Comparison of ENCODE assay signal across 13 cellular contexts in the genomic region with DNA sequence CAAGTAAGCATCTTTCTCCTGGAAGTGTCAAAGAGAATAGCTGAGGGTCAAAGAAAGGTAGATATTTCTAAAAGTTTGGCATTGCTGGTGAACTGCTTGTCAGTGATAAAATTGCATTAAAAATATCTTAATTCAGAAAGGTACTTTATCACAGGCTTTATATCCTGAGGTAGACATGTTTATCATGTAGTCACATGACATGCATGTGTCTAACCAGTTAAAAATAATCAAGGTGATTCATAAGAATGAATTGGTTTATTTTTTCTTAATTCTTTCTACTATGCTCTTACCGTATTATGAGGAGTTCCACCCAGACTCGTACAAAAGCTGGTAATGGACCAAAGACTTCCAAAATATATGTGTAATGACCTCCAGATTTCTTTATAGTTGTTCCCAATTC.
DNase-seq lines count a peak whose midpoint lies in the region; ATAC-seq and TF ChIP-seq lines count a peak whose summit lies in the region.
"Had no signal": no experiment of that assay in that cellular context is flagged by ENCODE, and none has a peak within 500 bp of the region (broad histone marks: within the 10 kb centered on the region; RNA-seq: fewer than 3 reads in every experiment).

No MANE protein-coding gene starts in this region.

- H3K4me1 ChIP-seq in Loucy (ENCODE audit: insufficient read depth, low read length, poor library complexity, severe bottlenecking) = peaks cover 25% of the 10 kb centered on the region

- no peak for ATAC-seq in stimulated activated memory B cell treated with anti-CD40 and anti-IgM and Interleukin-4, amounts not matched to agents 10 μg/mL and 1 μg/mL and 100 μg/mL, for 72 hours
- no peak for ATAC-seq in GM21360 (IDR thresholded peaks at IDR 0.05; ENCODE audit: unreplicated experiment)
- ATAC-seq in stimulated activated effector memory CD8-positive, alpha-beta T cell treated with anti-CD3 and anti-CD28 coated beads, Interleukin-12 subunit alpha, Interleukin-12 subunit beta, amount 100 ng/mL, for 72 hours = no peak
- ATAC-seq: effector memory CD8-positive, alpha-beta T cell had no signal

- no peaks in the 10 kb centered on the region for H3K9me2 ChIP-seq in Loucy (replicated peaks; ENCODE audit: low read depth, low read length)

- no peaks in the 10 kb centered on the region for H4K20me1 ChIP-seq in Loucy (ENCODE audit: insufficient read depth, low read length, poor library complexity, severe bottlenecking)

- no peak for DNase-seq in T-helper 1 cell
- DNase-seq in NCI-H226 = no peak
- no peak for DNase-seq in stimulated activated effector memory CD8-positive, alpha-beta T cell treated with anti-CD3 and anti-CD28 coated beads, Interleukin-12 subunit alpha, Interleukin-12 subunit beta, amount 100 ng/mL, for 72 hours (ENCODE audit: low spot score in 2 of 2)
- DNase-seq: activated T-cell treated with anti-CD3 and anti-CD28 coated beads, Interleukin-2, amount 50 U/mL, for 72 hours; effector memory CD8-positive, alpha-beta T cell; NCI-H1694; NCI-H82 had no signal

- no peaks in the 10 kb centered on the region for H3K27me3 ChIP-seq in Loucy (ENCODE audit: insufficient read depth, low read length, poor library complexity, severe bottlenecking)

- peaks cover 3% of the 10 kb centered on the region for H3K9me3 Mint-ChIP-seq in T-helper 1 cell treated with Interleukin-12 subunit alpha and Interleukin-12 subunit beta and Interleukin-4 antibody, amounts not matched to agents 30 μg/mL and 1 μg/mL, for 36 hours
- H3K9me3 Mint-ChIP-seq in dendritic cell treated with granulocyte-macrophage colony-stimulating factor and Interleukin-4, amounts not matched to agents 40 ng/mL and 50 ng/mL, for 4 days = no peaks in the 10 kb centered on the region
- H3K9me3 Mint-ChIP-seq in stimulated activated memory B cell treated with anti-CD40 and anti-IgM and Interleukin-4, amounts not matched to agents 10 μg/mL and 1 μg/mL and 100 μg/mL, for 72 hours = no peaks in the 10 kb centered on the region
- H3K9me3 Mint-ChIP-seq in stimulated activated effector memory CD8-positive, alpha-beta T cell treated with anti-CD3 and anti-CD28 coated beads, Interleukin-12 subunit alpha, Interleukin-12 subunit beta, amount 100 ng/mL, for 72 hours = peaks cover 4% of the 10 kb centered on the region
- H3K9me3 Mint-ChIP-seq: activated T-cell treated with anti-CD3 and anti-CD28 coated beads, Interleukin-2, amount 50 U/mL, for 72 hours had no signal

- intact Hi-C loops in dendritic cell treated with granulocyte-macrophage colony-stimulating factor and Interleukin-4, amounts not matched to agents 40 ng/mL and 50 ng/mL, for 4 days (cut with micrococcal nuclease) = no loop called here

- no peaks in the 10 kb centered on the region; the same call in 1 of the 2 replicates for H3F3A ChIP-seq in Loucy (ENCODE audit: low read depth)

- TF ChIP-seq CTCF in Loucy (conservative IDR thresholded peaks at IDR 0.05; ENCODE audit: low read length) = no peak

- peaks cover 16% of the 10 kb centered on the region for H3K36me3 Mint-ChIP-seq in T-helper 1 cell treated with Interleukin-12 subunit alpha and Interleukin-12 subunit beta and Interleukin-4 antibody, amounts not matched to agents 30 μg/mL and 1 μg/mL, for 36 hours (ENCODE audit: low read depth)
- peaks cover 11% of the 10 kb centered on the region for H3K36me3 Mint-ChIP-seq in dendritic cell treated with granulocyte-macrophage colony-stimulating factor and Interleukin-4, amounts not matched to agents 40 ng/mL and 50 ng/mL, for 4 days (ENCODE audit: low read depth)
- H3K36me3 Mint-ChIP-seq in stimulated activated memory B cell treated with anti-CD40 and anti-IgM and Interleukin-4, amounts not matched to agents 10 μg/mL and 1 μg/mL and 100 μg/mL, for 72 hours = no peaks in the 10 kb centered on the region
- no peaks in the 10 kb centered on the region for H3K36me3 Mint-ChIP-seq in stimulated activated effector memory CD8-positive, alpha-beta T cell treated with anti-CD3 and anti-CD28 coated beads, Interleukin-12 subunit alpha, Interleukin-12 subunit beta, amount 100 ng/mL, for 72 hours
- H3K36me3 Mint-ChIP-seq: natural killer cell treated with Interleukin-12 subunit alpha and Interleukin-12 subunit beta and Interleukin-15 and Interleukin-18, amount 100 ng/mL, for 72 hours had no signal

- H3K36me3 ChIP-seq in Loucy (ENCODE audit: insufficient read depth, low read length) = no peaks in the 10 kb centered on the region

- no peak overlapping the region for H3K9ac ChIP-seq in Loucy (ENCODE audit: low read depth, low read length, poor library complexity, severe bottlenecking)

- H3K27ac Mint-ChIP-seq in T-helper 1 cell treated with Interleukin-12 subunit alpha and Interleukin-12 subunit beta and Interleukin-4 antibody, amounts not matched to agents 30 μg/mL and 1 μg/mL, for 36 hours = peak overlapping the region; percentile 41
- H3K27ac Mint-ChIP-seq in dendritic cell treated with granulocyte-macrophage colony-stimulating factor and Interleukin-4, amounts not matched to agents 40 ng/mL and 50 ng/mL, for 4 days = peak overlapping the region; percentile 76
- H3K27ac Mint-ChIP-seq in stimulated activated memory B cell treated with anti-CD40 and anti-IgM and Interleukin-4, amounts not matched to agents 10 μg/mL and 1 μg/mL and 100 μg/mL, for 72 hours = peak overlapping the region; percentile 51
- no peak overlapping the region for H3K27ac Mint-ChIP-seq in stimulated activated effector memory CD8-positive, alpha-beta T cell treated with anti-CD3 and anti-CD28 coated beads, Interleukin-12 subunit alpha, Interleukin-12 subunit beta, amount 100 ng/mL, for 72 hours
- H3K27ac Mint-ChIP-seq: activated T-cell treated with anti-CD3 and anti-CD28 coated beads, Interleukin-2, amount 50 U/mL, for 72 hours; effector memory CD8-positive, alpha-beta T cell; natural killer cell treated with Interleukin-12 subunit alpha and Interleukin-12 subunit beta and Interleukin-15 and Interleukin-18, amount 100 ng/mL, for 72 hours had no signal

- 0 out of 2 replicates have a peak, but pooled peaks cover 5% of the 10 kb centered on the region for H3K79me2 ChIP-seq in Loucy (ENCODE audit: insufficient read depth, low read length)

- peak overlapping the region; percentile 20 for H3K4me3 ChIP-seq in Loucy (ENCODE audit: low read length, poor library complexity, severe bottlenecking)

- no peak overlapping the region for H3K4me3 Mint-ChIP-seq in T-helper 1 cell treated with Interleukin-12 subunit alpha and Interleukin-12 subunit beta and Interleukin-4 antibody, amounts not matched to agents 30 μg/mL and 1 μg/mL, for 36 hours
- H3K4me3 Mint-ChIP-seq in dendritic cell treated with granulocyte-macrophage colony-stimulating factor and Interleukin-4, amounts not matched to agents 40 ng/mL and 50 ng/mL, for 4 days = no peak overlapping the region
- H3K4me3 Mint-ChIP-seq in stimulated activated memory B cell treated with anti-CD40 and anti-IgM and Interleukin-4, amounts not matched to agents 10 μg/mL and 1 μg/mL and 100 μg/mL, for 72 hours = no peak overlapping the region
- no peak overlapping the region for H3K4me3 Mint-ChIP-seq in stimulated activated effector memory CD8-positive, alpha-beta T cell treated with anti-CD3 and anti-CD28 coated beads, Interleukin-12 subunit alpha, Interleukin-12 subunit beta, amount 100 ng/mL, for 72 hours
- H3K4me3 Mint-ChIP-seq: effector memory CD8-positive, alpha-beta T cell; natural killer cell treated with Interleukin-12 subunit alpha and Interleukin-12 subunit beta and Interleukin-15 and Interleukin-18, amount 100 ng/mL, for 72 hours had no signal

- no peaks in the 10 kb centered on the region for H3K27me3 Mint-ChIP-seq in T-helper 1 cell treated with Interleukin-12 subunit alpha and Interleukin-12 subunit beta and Interleukin-4 antibody, amounts not matched to agents 30 μg/mL and 1 μg/mL, for 36 hours (ENCODE audit: low read depth)
- H3K27me3 Mint-ChIP-seq in dendritic cell treated with granulocyte-macrophage colony-stimulating factor and Interleukin-4, amounts not matched to agents 40 ng/mL and 50 ng/mL, for 4 days = no peaks in the 10 kb centered on the region
- no peaks in the 10 kb centered on the region for H3K27me3 Mint-ChIP-seq in stimulated activated memory B cell treated with anti-CD40 and anti-IgM and Interleukin-4, amounts not matched to agents 10 μg/mL and 1 μg/mL and 100 μg/mL, for 72 hours
- H3K27me3 Mint-ChIP-seq: effector memory CD8-positive, alpha-beta T cell; natural killer cell treated with Interleukin-12 subunit alpha and Interleukin-12 subunit beta and Interleukin-15 and Interleukin-18, amount 100 ng/mL, for 72 hours had no signal

- peaks cover 29% of the 10 kb centered on the region for H3K4me1 Mint-ChIP-seq in T-helper 1 cell treated with Interleukin-12 subunit alpha and Interleukin-12 subunit beta and Interleukin-4 antibody, amounts not matched to agents 30 μg/mL and 1 μg/mL, for 36 hours (ENCODE audit: low read depth)
- peaks cover 23% of the 10 kb centered on the region for H3K4me1 Mint-ChIP-seq in dendritic cell treated with granulocyte-macrophage colony-stimulating factor and Interleukin-4, amounts not matched to agents 40 ng/mL and 50 ng/mL, for 4 days (ENCODE audit: low read depth)
- H3K4me1 Mint-ChIP-seq in stimulated activated memory B cell treated with anti-CD40 and anti-IgM and Interleukin-4, amounts not matched to agents 10 μg/mL and 1 μg/mL and 100 μg/mL, for 72 hours = no peaks in the 10 kb centered on the region
- no peaks in the 10 kb centered on the region for H3K4me1 Mint-ChIP-seq in stimulated activated effector memory CD8-positive, alpha-beta T cell treated with anti-CD3 and anti-CD28 coated beads, Interleukin-12 subunit alpha, Interleukin-12 subunit beta, amount 100 ng/mL, for 72 hours

- no peaks in the 10 kb centered on the region for H3K9me3 ChIP-seq in Loucy (ENCODE audit: insufficient read depth, low read depth, low read length)

- peak overlapping the region; percentile 29 for H3K4me2 ChIP-seq in Loucy (ENCODE audit: low read depth, low read length, poor library complexity, severe bottlenecking)

- H2AFZ ChIP-seq in Loucy (ENCODE audit: low read length) = no peak overlapping the region
